Comparison of ENCODE assay signal across 1 cellular context in the genomic region with DNA sequence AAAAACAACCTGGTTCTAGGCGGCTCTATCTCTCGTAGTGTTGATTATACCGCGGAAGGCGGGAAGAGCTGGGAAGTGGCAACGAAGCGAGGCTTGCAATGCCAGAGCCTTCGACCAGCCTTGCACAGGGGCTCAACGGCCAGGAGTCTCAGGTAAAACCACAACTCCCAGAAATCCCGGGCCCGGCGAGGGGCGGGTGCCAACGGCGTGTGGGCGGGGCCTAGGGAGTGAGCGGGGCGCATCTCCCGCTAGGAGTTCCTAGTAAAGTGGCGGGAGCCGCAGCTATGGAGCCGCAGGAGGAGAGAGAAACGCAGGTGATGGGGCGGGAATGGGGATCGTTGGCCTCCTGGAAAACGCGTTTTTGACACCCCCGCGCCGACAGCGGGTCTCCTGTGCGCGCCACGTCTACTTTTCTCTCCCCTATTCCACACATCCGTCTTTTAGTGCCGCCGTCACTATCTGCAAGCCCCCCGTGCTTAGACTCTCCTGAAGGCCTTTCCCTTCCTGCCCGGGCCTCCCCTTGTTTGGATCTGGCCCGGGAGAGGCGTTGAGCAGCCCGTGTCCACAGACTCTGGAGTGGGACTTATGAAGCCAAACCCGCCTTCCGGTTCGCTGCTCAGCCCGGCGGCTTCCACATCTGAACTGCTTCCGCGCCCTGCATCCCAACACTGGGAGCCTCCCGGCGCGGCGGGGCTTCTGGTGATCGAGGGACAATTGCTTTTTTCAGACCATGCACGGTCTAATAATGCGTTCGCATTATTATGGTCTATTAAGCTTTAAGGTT.
A peak's percentile ranks its signal among the peaks of the same experiment; 100 is the strongest.
TF ChIP-seq lines count a peak whose summit lies in the region.

A gene with protein sequence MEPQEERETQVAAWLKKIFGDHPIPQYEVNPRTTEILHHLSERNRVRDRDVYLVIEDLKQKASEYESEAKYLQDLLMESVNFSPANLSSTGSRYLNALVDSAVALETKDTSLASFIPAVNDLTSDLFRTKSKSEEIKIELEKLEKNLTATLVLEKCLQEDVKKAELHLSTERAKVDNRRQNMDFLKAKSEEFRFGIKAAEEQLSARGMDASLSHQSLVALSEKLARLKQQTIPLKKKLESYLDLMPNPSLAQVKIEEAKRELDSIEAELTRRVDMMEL (plus strand): TSS at position 258 of the 784 bp plus-strand sequence. CDS start 27 bp downstream, at position 285.

TF ChIP-seq in HEK293, 187 proteins besides CTCF, POLR2A, EP300 and RAD21 (continued from another document and continues in another):
- TF ChIP-seq, protein P1, sequence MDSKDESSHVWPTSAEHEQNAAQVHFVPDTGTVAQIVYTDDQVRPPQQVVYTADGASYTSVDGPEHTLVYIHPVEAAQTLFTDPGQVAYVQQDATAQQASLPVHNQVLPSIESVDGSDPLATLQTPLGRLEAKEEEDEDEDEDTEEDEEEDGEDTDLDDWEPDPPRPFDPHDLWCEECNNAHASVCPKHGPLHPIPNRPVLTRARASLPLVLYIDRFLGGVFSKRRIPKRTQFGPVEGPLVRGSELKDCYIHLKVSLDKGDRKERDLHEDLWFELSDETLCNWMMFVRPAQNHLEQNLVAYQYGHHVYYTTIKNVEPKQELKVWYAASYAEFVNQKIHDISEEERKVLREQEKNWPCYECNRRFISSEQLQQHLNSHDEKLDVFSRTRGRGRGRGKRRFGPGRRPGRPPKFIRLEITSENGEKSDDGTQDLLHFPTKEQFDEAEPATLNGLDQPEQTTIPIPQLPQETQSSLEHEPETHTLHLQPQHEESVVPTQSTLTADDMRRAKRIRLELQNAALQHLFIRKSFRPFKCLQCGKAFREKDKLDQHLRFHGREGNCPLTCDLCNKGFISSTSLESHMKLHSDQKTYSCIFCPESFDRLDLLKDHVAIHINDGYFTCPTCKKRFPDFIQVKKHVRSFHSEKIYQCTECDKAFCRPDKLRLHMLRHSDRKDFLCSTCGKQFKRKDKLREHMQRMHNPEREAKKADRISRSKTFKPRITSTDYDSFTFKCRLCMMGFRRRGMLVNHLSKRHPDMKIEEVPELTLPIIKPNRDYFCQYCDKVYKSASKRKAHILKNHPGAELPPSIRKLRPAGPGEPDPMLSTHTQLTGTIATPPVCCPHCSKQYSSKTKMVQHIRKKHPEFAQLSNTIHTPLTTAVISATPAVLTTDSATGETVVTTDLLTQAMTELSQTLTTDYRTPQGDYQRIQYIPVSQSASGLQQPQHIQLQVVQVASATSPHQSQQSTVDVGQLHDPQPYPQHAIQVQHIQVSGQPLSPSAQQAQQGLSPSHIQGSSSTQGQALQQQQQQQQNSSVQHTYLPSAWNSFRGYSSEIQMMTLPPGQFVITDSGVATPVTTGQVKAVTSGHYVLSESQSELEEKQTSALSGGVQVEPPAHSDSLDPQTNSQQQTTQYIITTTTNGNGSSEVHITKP (tag by site-specific recombination; IDR thresholded peaks at IDR 0.05): peak; percentile 99
- TF ChIP-seq SP7 (tag by site-specific recombination; IDR thresholded peaks at IDR 0.05): peak; percentile 63; the same call in 1 of the 2 replicates
- no peak for TF ChIP-seq ZNF544 (tag by site-specific recombination; IDR thresholded peaks at IDR 0.05)
- TF ChIP-seq ZNF324 (tag by site-specific recombination; IDR thresholded peaks at IDR 0.05): no peak; the same call in 1 of the 2 replicates
- TF ChIP-seq ZNF529 (tag by site-specific recombination; IDR thresholded peaks at IDR 0.05; ENCODE audit: insufficient replicate concordance): no peak
- TF ChIP-seq YY1 (tag by site-specific recombination; IDR thresholded peaks at IDR 0.05): peak; percentile 29; the same call in 1 of the 2 replicates
- TF ChIP-seq ZNF473 (tag by site-specific recombination; IDR thresholded peaks at IDR 0.05): no peak
- TF ChIP-seq ZNF791 (tag by site-specific recombination; IDR thresholded peaks at IDR 0.05): no peak
- TF ChIP-seq, protein P2, sequence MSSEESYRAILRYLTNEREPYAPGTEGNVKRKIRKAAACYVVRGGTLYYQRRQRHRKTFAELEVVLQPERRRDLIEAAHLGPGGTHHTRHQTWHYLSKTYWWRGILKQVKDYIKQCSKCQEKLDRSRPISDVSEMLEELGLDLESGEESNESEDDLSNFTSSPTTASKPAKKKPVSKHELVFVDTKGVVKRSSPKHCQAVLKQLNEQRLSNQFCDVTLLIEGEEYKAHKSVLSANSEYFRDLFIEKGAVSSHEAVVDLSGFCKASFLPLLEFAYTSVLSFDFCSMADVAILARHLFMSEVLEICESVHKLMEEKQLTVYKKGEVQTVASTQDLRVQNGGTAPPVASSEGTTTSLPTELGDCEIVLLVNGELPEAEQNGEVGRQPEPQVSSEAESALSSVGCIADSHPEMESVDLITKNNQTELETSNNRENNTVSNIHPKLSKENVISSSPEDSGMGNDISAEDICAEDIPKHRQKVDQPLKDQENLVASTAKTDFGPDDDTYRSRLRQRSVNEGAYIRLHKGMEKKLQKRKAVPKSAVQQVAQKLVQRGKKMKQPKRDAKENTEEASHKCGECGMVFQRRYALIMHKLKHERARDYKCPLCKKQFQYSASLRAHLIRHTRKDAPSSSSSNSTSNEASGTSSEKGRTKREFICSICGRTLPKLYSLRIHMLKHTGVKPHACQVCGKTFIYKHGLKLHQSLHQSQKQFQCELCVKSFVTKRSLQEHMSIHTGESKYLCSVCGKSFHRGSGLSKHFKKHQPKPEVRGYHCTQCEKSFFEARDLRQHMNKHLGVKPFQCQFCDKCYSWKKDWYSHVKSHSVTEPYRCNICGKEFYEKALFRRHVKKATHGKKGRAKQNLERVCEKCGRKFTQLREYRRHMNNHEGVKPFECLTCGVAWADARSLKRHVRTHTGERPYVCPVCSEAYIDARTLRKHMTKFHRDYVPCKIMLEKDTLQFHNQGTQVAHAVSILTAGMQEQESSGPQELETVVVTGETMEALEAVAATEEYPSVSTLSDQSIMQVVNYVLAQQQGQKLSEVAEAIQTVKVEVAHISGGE (tag by site-specific recombination; conservative IDR thresholded peaks at IDR 0.05; ENCODE audit: low read depth): peak; percentile 81
- TF ChIP-seq, protein P3, sequence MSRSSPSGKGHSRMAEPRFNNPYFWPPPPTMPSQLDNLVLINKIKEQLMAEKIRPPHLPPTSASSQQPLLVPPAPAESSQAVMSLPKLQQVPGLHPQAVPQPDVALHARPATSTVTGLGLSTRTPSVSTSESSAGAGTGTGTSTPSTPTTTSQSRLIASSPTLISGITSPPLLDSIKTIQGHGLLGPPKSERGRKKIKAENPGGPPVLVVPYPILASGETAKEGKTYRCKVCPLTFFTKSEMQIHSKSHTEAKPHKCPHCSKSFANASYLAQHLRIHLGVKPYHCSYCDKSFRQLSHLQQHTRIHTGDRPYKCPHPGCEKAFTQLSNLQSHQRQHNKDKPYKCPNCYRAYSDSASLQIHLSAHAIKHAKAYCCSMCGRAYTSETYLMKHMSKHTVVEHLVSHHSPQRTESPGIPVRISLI (tag by site-specific recombination; IDR thresholded peaks at IDR 0.05): no peak
- TF ChIP-seq ZNF521 (tag by site-specific recombination; IDR thresholded peaks at IDR 0.05): no peak
- TF ChIP-seq KLF9 (tag by site-specific recombination; IDR thresholded peaks at IDR 0.05; ENCODE audit: low read depth): peak; percentile 64
- TF ChIP-seq, protein P4, sequence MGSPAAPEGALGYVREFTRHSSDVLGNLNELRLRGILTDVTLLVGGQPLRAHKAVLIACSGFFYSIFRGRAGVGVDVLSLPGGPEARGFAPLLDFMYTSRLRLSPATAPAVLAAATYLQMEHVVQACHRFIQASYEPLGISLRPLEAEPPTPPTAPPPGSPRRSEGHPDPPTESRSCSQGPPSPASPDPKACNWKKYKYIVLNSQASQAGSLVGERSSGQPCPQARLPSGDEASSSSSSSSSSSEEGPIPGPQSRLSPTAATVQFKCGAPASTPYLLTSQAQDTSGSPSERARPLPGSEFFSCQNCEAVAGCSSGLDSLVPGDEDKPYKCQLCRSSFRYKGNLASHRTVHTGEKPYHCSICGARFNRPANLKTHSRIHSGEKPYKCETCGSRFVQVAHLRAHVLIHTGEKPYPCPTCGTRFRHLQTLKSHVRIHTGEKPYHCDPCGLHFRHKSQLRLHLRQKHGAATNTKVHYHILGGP (tag by site-specific recombination; IDR thresholded peaks at IDR 0.05): no peak
- TF ChIP-seq, protein P5, sequence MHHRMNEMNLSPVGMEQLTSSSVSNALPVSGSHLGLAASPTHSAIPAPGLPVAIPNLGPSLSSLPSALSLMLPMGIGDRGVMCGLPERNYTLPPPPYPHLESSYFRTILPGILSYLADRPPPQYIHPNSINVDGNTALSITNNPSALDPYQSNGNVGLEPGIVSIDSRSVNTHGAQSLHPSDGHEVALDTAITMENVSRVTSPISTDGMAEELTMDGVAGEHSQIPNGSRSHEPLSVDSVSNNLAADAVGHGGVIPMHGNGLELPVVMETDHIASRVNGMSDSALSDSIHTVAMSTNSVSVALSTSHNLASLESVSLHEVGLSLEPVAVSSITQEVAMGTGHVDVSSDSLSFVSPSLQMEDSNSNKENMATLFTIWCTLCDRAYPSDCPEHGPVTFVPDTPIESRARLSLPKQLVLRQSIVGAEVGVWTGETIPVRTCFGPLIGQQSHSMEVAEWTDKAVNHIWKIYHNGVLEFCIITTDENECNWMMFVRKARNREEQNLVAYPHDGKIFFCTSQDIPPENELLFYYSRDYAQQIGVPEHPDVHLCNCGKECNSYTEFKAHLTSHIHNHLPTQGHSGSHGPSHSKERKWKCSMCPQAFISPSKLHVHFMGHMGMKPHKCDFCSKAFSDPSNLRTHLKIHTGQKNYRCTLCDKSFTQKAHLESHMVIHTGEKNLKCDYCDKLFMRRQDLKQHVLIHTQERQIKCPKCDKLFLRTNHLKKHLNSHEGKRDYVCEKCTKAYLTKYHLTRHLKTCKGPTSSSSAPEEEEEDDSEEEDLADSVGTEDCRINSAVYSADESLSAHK (tag by site-specific recombination; IDR thresholded peaks at IDR 0.05): no peak; the same call in 1 of the 2 replicates
- TF ChIP-seq OVOL3 (tag by site-specific recombination; IDR thresholded peaks at IDR 0.05): peak; percentile 74
- TF ChIP-seq ZNF138 (tag by site-specific recombination; IDR thresholded peaks at IDR 0.05; ENCODE audit: borderline replicate concordance): no peak
- TF ChIP-seq ZBTB8A (tag by site-specific recombination; IDR thresholded peaks at IDR 0.05): peak; percentile 36; the same call in 1 of the 2 replicates
- TF ChIP-seq ZNF623 (tag by site-specific recombination; IDR thresholded peaks at IDR 0.05): no peak
- no peak for TF ChIP-seq ZNF354C (tag by site-specific recombination; IDR thresholded peaks at IDR 0.05; ENCODE audit: borderline replicate concordance, low read depth)
- TF ChIP-seq SP2 (tag by site-specific recombination; IDR thresholded peaks at IDR 0.05): peak; percentile 75
- peak; percentile 73; the same call in 1 of the 2 replicates for TF ChIP-seq MZF1 (tag by site-specific recombination; IDR thresholded peaks at IDR 0.05; ENCODE audit: borderline replicate concordance)
- no peak for TF ChIP-seq FEZF1 (tag by site-specific recombination; IDR thresholded peaks at IDR 0.05)
- TF ChIP-seq, protein P6, sequence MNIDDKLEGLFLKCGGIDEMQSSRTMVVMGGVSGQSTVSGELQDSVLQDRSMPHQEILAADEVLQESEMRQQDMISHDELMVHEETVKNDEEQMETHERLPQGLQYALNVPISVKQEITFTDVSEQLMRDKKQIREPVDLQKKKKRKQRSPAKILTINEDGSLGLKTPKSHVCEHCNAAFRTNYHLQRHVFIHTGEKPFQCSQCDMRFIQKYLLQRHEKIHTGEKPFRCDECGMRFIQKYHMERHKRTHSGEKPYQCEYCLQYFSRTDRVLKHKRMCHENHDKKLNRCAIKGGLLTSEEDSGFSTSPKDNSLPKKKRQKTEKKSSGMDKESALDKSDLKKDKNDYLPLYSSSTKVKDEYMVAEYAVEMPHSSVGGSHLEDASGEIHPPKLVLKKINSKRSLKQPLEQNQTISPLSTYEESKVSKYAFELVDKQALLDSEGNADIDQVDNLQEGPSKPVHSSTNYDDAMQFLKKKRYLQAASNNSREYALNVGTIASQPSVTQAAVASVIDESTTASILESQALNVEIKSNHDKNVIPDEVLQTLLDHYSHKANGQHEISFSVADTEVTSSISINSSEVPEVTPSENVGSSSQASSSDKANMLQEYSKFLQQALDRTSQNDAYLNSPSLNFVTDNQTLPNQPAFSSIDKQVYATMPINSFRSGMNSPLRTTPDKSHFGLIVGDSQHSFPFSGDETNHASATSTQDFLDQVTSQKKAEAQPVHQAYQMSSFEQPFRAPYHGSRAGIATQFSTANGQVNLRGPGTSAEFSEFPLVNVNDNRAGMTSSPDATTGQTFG (tag by site-specific recombination; IDR thresholded peaks at IDR 0.05; ENCODE audit: borderline replicate concordance): no peak
- no peak for TF ChIP-seq ZSCAN16 (tag by site-specific recombination; IDR thresholded peaks at IDR 0.05)
- no peak for TF ChIP-seq BCL11B (tag by site-specific recombination; IDR thresholded peaks at IDR 0.05; ENCODE audit: low read depth)
- TF ChIP-seq, protein P7, sequence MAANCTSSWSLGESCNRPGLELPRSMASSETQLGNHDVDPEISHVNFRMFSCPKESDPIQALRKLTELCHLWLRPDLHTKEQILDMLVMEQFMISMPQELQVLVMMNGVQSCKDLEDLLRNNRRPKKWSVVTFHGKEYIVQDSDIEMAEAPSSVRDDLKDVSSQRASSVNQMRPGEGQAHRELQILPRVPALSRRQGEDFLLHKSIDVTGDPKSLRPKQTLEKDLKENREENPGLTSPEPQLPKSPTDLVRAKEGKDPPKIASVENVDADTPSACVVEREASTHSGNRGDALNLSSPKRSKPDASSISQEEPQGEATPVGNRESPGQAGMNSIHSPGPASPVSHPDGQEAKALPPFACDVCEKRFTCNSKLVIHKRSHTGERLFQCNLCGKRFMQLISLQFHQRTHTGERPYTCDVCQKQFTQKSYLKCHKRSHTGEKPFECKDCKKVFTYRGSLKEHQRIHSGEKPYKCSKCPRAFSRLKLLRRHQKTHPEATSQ (tag by site-specific recombination; IDR thresholded peaks at IDR 0.05): no peak
- no peak for TF ChIP-seq TCF7L2 (IDR thresholded peaks at IDR 0.05; ENCODE audit: borderline replicate concordance, low read depth, low read length)
- no peak for TF ChIP-seq ZNF624 (tag by site-specific recombination; IDR thresholded peaks at IDR 0.05)
- no peak for TF ChIP-seq ZBTB7A (tag by site-specific recombination; IDR thresholded peaks at IDR 0.05; ENCODE audit: low read depth)
- TF ChIP-seq ZNF266 (tag by site-specific recombination; IDR thresholded peaks at IDR 0.05; ENCODE audit: low read depth): no peak
- TF ChIP-seq WT1 (tag by site-specific recombination; IDR thresholded peaks at IDR 0.05): peak; percentile 39; the same call in 1 of the 2 replicates
- no peak for TF ChIP-seq ZNF677 (tag by site-specific recombination; IDR thresholded peaks at IDR 0.05)
- no peak for TF ChIP-seq ZEB2 (tag by site-specific recombination; IDR thresholded peaks at IDR 0.05)
- 0 out of 2 replicates have a peak, but pooled peaks have one; percentile 13 for TF ChIP-seq PRDM1 (tag by site-specific recombination; IDR thresholded peaks at IDR 0.05)
- TF ChIP-seq ZNF76 (tag by site-specific recombination; IDR thresholded peaks at IDR 0.05; ENCODE audit: borderline replicate concordance, low read depth): peak; percentile 65; the same call in 1 of the 2 replicates
- TF ChIP-seq ZNF121 (tag by site-specific recombination; IDR thresholded peaks at IDR 0.05): no peak
- TF ChIP-seq BCL11A (tag by site-specific recombination; IDR thresholded peaks at IDR 0.05; ENCODE audit: low read depth): no peak
- TF ChIP-seq ZNF16 (tag by site-specific recombination; IDR thresholded peaks at IDR 0.05; ENCODE audit: low read depth): no peak
- peak; percentile 58 for TF ChIP-seq ZBTB17 (tag by site-specific recombination; IDR thresholded peaks at IDR 0.05)
- no peak for TF ChIP-seq ZNF175 (tag by site-specific recombination; IDR thresholded peaks at IDR 0.05)
- no peak for TF ChIP-seq ZNF707 (tag by site-specific recombination; IDR thresholded peaks at IDR 0.05)
